ENCODE assay signal across 17 cellular contexts in the genomic region with DNA sequence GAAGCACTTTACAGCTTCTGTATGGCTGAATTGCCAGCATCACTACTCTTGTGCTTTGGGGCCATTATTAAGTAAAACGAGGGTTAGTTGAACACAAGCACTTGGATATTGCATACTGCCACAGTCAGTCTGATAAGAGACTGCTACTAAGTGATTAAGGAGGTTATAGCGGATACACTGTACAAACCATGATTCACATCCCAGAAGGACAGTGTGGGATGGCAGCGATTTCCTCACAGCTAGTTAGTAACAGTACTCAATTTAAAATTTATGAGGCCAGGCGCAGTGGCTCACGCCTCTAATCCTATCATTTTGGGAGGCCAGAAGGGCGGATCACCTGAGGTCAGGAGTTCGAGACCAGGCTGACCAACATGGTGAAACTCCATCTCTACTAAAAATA. TPM values are rescaled to one million over a fixed set of nuclear protein-coding genes. Genes with fewer than 3 reads are reported as not detected.
A peak's percentile ranks its signal among the peaks of the same experiment; 100 is the strongest.
DNase-seq lines count a peak whose midpoint lies in the region; ATAC-seq and TF ChIP-seq lines count a peak whose summit lies in the region.
"Had no signal": no experiment of that assay in that cellular context is flagged by ENCODE, and none has a peak within 500 bp of the region (broad histone marks: within the 10 kb centered on the region; RNA-seq: fewer than 3 reads in every experiment).

No MANE protein-coding gene starts in this region.

- intact Hi-C loops in CD4-positive, alpha-beta T cell (cut with DNase I, micrococcal nuclease) = loop anchor here (10.0 kb wide), 7 partner anchors 79 to 1849 kb away; partner anchors contain the start of genes SUMO1 (in 2 of the 2), FAM117B (in 1 of the 2), FZD7 (in 1 of the 2) and NBEAL1 (in 1 of the 2)
- intact Hi-C loops in PC-9 (cut with micrococcal nuclease; ENCODE audit: unreplicated experiment) = loop anchor here (10.0 kb wide), 1 partner anchor 339 kb away; the partner anchor contains the start of gene FZD7

- H4K8ac ChIP-seq in mesenchymal stem cell (ENCODE audit: low read length) = no peak overlapping the region

- peaks cover 7% of the 10 kb centered on the region; the same call in 1 of the 2 replicates for H4K20me1 ChIP-seq in PC-9 (ENCODE audit: insufficient read depth)

- no peaks in the 10 kb centered on the region for H3K36me3 ChIP-seq in mesenchymal stem cell (ENCODE audit: control insufficient read depth in 1 of 2, insufficient read depth in 2 of 2, low read depth in 1 of 2, low read length in 2 of 2)
- H3K36me3 ChIP-seq in PC-9 (ENCODE audit: low read depth) = no peaks in the 10 kb centered on the region
- H3K36me3 ChIP-seq: transverse colon had no signal

- H2AFZ ChIP-seq in mesenchymal stem cell (ENCODE audit: low read depth, low read length) = no peak overlapping the region
- no peak overlapping the region for H2AFZ ChIP-seq in PC-9

- no peak overlapping the region for H2BK5ac ChIP-seq in mesenchymal stem cell (ENCODE audit: low read depth, low read length, poor library complexity, severe bottlenecking)

- H3K4ac ChIP-seq in mesenchymal stem cell (ENCODE audit: low read depth in 1 of 2, low read length in 2 of 2) = no peak overlapping the region

- TF ChIP-seq CTCF in CD4-positive, alpha-beta T cell (IDR thresholded peaks at IDR 0.05) = no peak
- TF ChIP-seq CTCF in HFFc6 (IDR thresholded peaks at IDR 0.05) = no peak
- TF ChIP-seq CTCF in GM13976 (IDR thresholded peaks at IDR 0.05; ENCODE audit: borderline replicate concordance, control extremely low read depth, extremely low read depth, insufficient read depth, missing control alignments) = no peak
- TF ChIP-seq CTCF in PC-9 (conservative IDR thresholded peaks at IDR 0.05) = no peak

- no TSS peak for BruUV-seq in PC-9 (replicated peaks; lab: Mats Ljungman, UMichigan)

- H3K14ac ChIP-seq in mesenchymal stem cell (ENCODE audit: low read length in 2 of 2) = no peak overlapping the region

- H3K4me1 Mint-ChIP-seq in CD4-positive, alpha-beta T cell (ENCODE audit: low read depth) = peaks cover 15% of the 10 kb centered on the region
- peaks cover 13% of the 10 kb centered on the region for H3K4me1 Mint-ChIP-seq in HFFc6 (ENCODE audit: low read depth)

- in situ Hi-C loops in GM13976 (cut with MboI; ENCODE audit: low sequenced_read_pairs, unreplicated experiment) = no loop called here

- WGBS in mesenchymal stem cell = 75% methylated on average over 7 of the region's 7 CpGs

- no peaks in the 10 kb centered on the region for H3K9me3 Mint-ChIP-seq in CD4-positive, alpha-beta T cell
- H3K9me3 Mint-ChIP-seq in HFFc6 = no peaks in the 10 kb centered on the region
- H3K9me3 Mint-ChIP-seq: activated B cell treated with CpG ODN at 0.5 μM for 24 hours; activated naive CD8-positive, alpha-beta T cell treated with anti-CD3 and anti-CD28 coated beads, Interleukin-2, amount 10 ng/mL, durations not matched to agents 7 days and 5 days had no signal

- DNase-seq in CD4-positive, alpha-beta T cell = no peak
- DNase-seq in HFFc6 (no peak), astrocyte of the hippocampus (ENCODE audit: low read depth, low spot score) (peak; percentile 4), mesenchymal stem cell (peak; percentile 71), GM13976 (ENCODE audit: low spot score) (no peak), PC-9 (no peak), SKM-1 treated with dmso at 0.1 percent for 144 hours (lab: John Stamatoyannopoulos, UW; ENCODE audit: unreplicated experiment) (no peak)
- DNase-seq: activated B cell treated with CpG ODN at 0.5 μM for 24 hours; activated CD8-positive, alpha-beta memory T cell treated with anti-CD3 and anti-CD28 coated beads, Interleukin-2, amount 50 U/mL, for 4 hours; activated naive CD8-positive, alpha-beta T cell treated with anti-CD3 and anti-CD28 coated beads, Interleukin-2, amount 10 ng/mL, durations not matched to agents 7 days and 5 days; NCI-H1048; NCI-H345; transverse colon had no signal

- H3K79me2 ChIP-seq in PC-9 (ENCODE audit: low read depth) = peaks cover 19% of the 10 kb centered on the region

- H3K9me2 ChIP-seq in PC-9 (ENCODE audit: insufficient read depth) = no peaks in the 10 kb centered on the region

- H2BK12ac ChIP-seq in mesenchymal stem cell (ENCODE audit: low read length in 2 of 2) = no peak overlapping the region

- CTCF ChIA-PET in CD4-positive, alpha-beta T cell (lab: Charles Lee) = no interaction called here
- CTCF ChIA-PET in PC-9 (lab: Charles Lee) = no interaction called here

- POLR2A ChIA-PET in CD4-positive, alpha-beta T cell (lab: Charles Lee) = no interaction called here
- POLR2A ChIA-PET in PC-9 (lab: Charles Lee; ENCODE audit: unreplicated experiment) = no interaction called here

- H3K18ac ChIP-seq in mesenchymal stem cell (ENCODE audit: low read depth in 1 of 2, low read length in 2 of 2) = no peak overlapping the region

- H3F3A ChIP-seq in PC-9 (ENCODE audit: insufficient read depth, low read depth) = peaks cover 8% of the 10 kb centered on the region

- no peak overlapping the region for H2BK15ac ChIP-seq in mesenchymal stem cell (ENCODE audit: low read depth, poor library complexity, severe bottlenecking)

- H3K79me1 ChIP-seq in mesenchymal stem cell (replicated peaks; ENCODE audit: low read length, poor library complexity, severe bottlenecking) = no peaks in the 10 kb centered on the region

- H3K27me3 Mint-ChIP-seq in CD4-positive, alpha-beta T cell = no peaks in the 10 kb centered on the region
- H3K27me3 Mint-ChIP-seq in HFFc6 (ENCODE audit: insufficient read depth) = peaks cover 8% of the 10 kb centered on the region
- H3K27me3 Mint-ChIP-seq: activated B cell treated with CpG ODN at 0.5 μM for 24 hours, progenitor cell of endocrine pancreas had no signal

- no peak overlapping the region for H3K4me3 ChIP-seq in mesenchymal stem cell (ENCODE audit: insufficient read depth in 1 of 2, low read depth in 1 of 2, low read length in 2 of 2)
- no peak overlapping the region for H3K4me3 ChIP-seq in PC-9
- H3K4me3 ChIP-seq: GM12878, transverse colon had no signal

- H3K9me3 ChIP-seq in CD4-positive, alpha-beta T cell (ENCODE audit: control insufficient read depth, low read length) = no peaks in the 10 kb centered on the region
- H3K9me3 ChIP-seq in mesenchymal stem cell (ENCODE audit: control insufficient read depth, low read length) = no peaks in the 10 kb centered on the region
- no peaks in the 10 kb centered on the region for H3K9me3 ChIP-seq in PC-9 (ENCODE audit: insufficient read depth, low read depth)
- H3K9me3 ChIP-seq: transverse colon had no signal

- H3K9ac ChIP-seq in mesenchymal stem cell (ENCODE audit: low read length) = no peak overlapping the region

- H2AK5ac ChIP-seq in mesenchymal stem cell (ENCODE audit: low read length, severe bottlenecking) = no peak overlapping the region

- peak overlapping the region; percentile 19 for H2BK120ac ChIP-seq in mesenchymal stem cell (ENCODE audit: low read depth, low read length)

- ATAC-seq in CD4-positive, alpha-beta T cell (ENCODE audit: poor library complexity) = no peak
- no peak for ATAC-seq in GM21576 (IDR thresholded peaks at IDR 0.05; ENCODE audit: unreplicated experiment)
- ATAC-seq: GM12878, SK-N-SH treated with all-trans-retinoic acid at 6 μM for 48 hours had no signal

- no peak overlapping the region for H4K91ac ChIP-seq in mesenchymal stem cell (ENCODE audit: low read length)

- H3K4me3 Mint-ChIP-seq in CD4-positive, alpha-beta T cell = peak overlapping the region; percentile 70
- no peak overlapping the region for H3K4me3 Mint-ChIP-seq in HFFc6
- H3K4me3 Mint-ChIP-seq: activated B cell treated with CpG ODN at 0.5 μM for 24 hours; activated naive CD8-positive, alpha-beta T cell treated with anti-CD3 and anti-CD28 coated beads, Interleukin-2, amount 10 ng/mL, durations not matched to agents 7 days and 5 days had no signal

- peaks cover 25% of the 10 kb centered on the region for H3K36me3 Mint-ChIP-seq in CD4-positive, alpha-beta T cell (ENCODE audit: low read depth)
- H3K36me3 Mint-ChIP-seq in HFFc6 (ENCODE audit: low read depth) = peaks cover 13% of the 10 kb centered on the region

- H3K4me1 ChIP-seq in mesenchymal stem cell (ENCODE audit: control insufficient read depth, insufficient read depth, low read depth, low read length) = peaks cover 1% of the 10 kb centered on the region
- peaks cover 5% of the 10 kb centered on the region; the same call in 1 of the 2 replicates for H3K4me1 ChIP-seq in PC-9 (replicated peaks; ENCODE audit: insufficient read depth)

- peak overlapping the region; percentile 27 for H3K27ac Mint-ChIP-seq in CD4-positive, alpha-beta T cell
- H3K27ac Mint-ChIP-seq in HFFc6 = 0 out of 2 replicates have a peak overlapping the region, but pooled peaks have one; percentile 18
- H3K27ac Mint-ChIP-seq: activated B cell treated with CpG ODN at 0.5 μM for 24 hours; activated naive CD8-positive, alpha-beta T cell treated with anti-CD3 and anti-CD28 coated beads, Interleukin-2, amount 10 ng/mL, durations not matched to agents 7 days and 5 days had no signal

- no peak overlapping the region for H3K4me2 ChIP-seq in mesenchymal stem cell (ENCODE audit: low read length, poor library complexity, severe bottlenecking)
- H3K4me2 ChIP-seq in PC-9 = no peak overlapping the region

- H3K27ac ChIP-seq in CD4-positive, alpha-beta T cell (ENCODE audit: low read depth, low read length) = no peak overlapping the region
- H3K27ac ChIP-seq in mesenchymal stem cell (ENCODE audit: low read length, poor library complexity, severe bottlenecking) (no peak overlapping the region), PC-9 (no peak overlapping the region)

- H3K27me3 ChIP-seq in CD4-positive, alpha-beta T cell (ENCODE audit: control insufficient read depth, insufficient read depth, low read length) = no peaks in the 10 kb centered on the region
- no peaks in the 10 kb centered on the region for H3K27me3 ChIP-seq in mesenchymal stem cell (ENCODE audit: control insufficient read depth in 1 of 2, insufficient read depth in 1 of 2, low read length in 2 of 2)
- no peaks in the 10 kb centered on the region for H3K27me3 ChIP-seq in PC-9 (ENCODE audit: insufficient read depth, low read depth)
- H3K27me3 ChIP-seq: transverse colon had no signal

- no peak overlapping the region for H3K23ac ChIP-seq in mesenchymal stem cell (ENCODE audit: low read length in 2 of 2)

RNA-seq across cellular contexts. Expression of gene BMPR2, which starts 2.6 kb away (rescaled TPM):
- 10 to 100 TPM; 12.7 to 12.8 TPM for total RNA-seq in CD4-positive, alpha-beta T cell
- total RNA-seq in HFFc6 (2021; fragmentation: NEBNext Ultra II Directional; extraction: Animal tissue kit (Norgen Biotek cat#: 25700)) = 10 to 100 TPM; 50.5 to 59.4 (median 56.4) TPM
- polyA plus RNA-seq in mesenchymal stem cell (2013, experiment 1 of 2) = 45.5 TPM
- polyA plus RNA-seq in mesenchymal stem cell (2013, experiment 2 of 2) = 43.2 TPM
- 17.6 and 23.2 TPM in 2 replicates for total RNA-seq in PC-9 (2021)

Comparison
In these comparisons a context has a peak if more than half of its experiments do, and no peak if none do; other contexts are left out.
1. DNase-seq: peak in astrocyte of the hippocampus (single experiment) and mesenchymal stem cell (single experiment); none in CD4-positive, alpha-beta T cell (0 of 10), HFFc6 (single experiment), GM13976 (single experiment), PC-9 (0 of 2) and SKM-1 treated with dmso at 0.1 percent for 144 hours (single experiment).